Comparison of ENCODE assay signal across 27 cellular contexts in genomic region chr16:1744338-1744840, GRCh38. TPM values are rescaled to one million over a fixed set of nuclear protein-coding genes. Genes with fewer than 3 reads are reported as not detected.
A peak's percentile ranks its signal among the peaks of the same experiment; 100 is the strongest.
DNase-seq lines count a peak whose midpoint lies in the region; ATAC-seq, FAIRE-seq and TF ChIP-seq lines count a peak whose summit lies in the region.
"Had no signal": no experiment of that assay in that cellular context is flagged by ENCODE, and none has a peak within 500 bp of the region (broad histone marks: within the 10 kb centered on the region; RNA-seq: fewer than 3 reads in every experiment).

No MANE protein-coding gene starts in this region.

- H3K27ac ChIP-seq in BLaER1 (no peak overlapping the region), PC-9 (peak overlapping the region; percentile 100), H1 (ENCODE audit: low read depth, low read length) (no peak overlapping the region), osteoblast (ENCODE audit: low read depth, low read length) (no peak overlapping the region), spleen (no peak overlapping the region)
- H3K27ac ChIP-seq in CD8-positive, alpha-beta T cell (ENCODE audit: low read depth, low read length): no peak overlapping the region
- H3K27ac ChIP-seq: C4-2B, KMS-11 had no signal

- no peak overlapping the region for H3K23ac ChIP-seq in H1 (ENCODE audit: insufficient read length)

- H4K5ac ChIP-seq in H1 (ENCODE audit: insufficient read length, low read depth, low read length): no peak overlapping the region

- intact Hi-C loops in PC-9 (cut with micrococcal nuclease; ENCODE audit: unreplicated experiment) (no loop called here), spleen (cut with DNase I; ENCODE audit: low total_unique reads) (no loop called here)
- intact Hi-C loops in activated CD4-positive, alpha-beta memory T cell treated with anti-CD3 and anti-CD28 coated beads for 36 hours (cut with micrococcal nuclease): no loop called here
- intact Hi-C loops in CD8-positive, alpha-beta T cell (cut with DNase I, micrococcal nuclease): no loop called here

- TF ChIP-seq POLR2A in H1 (IDR thresholded peaks at IDR 0.05; ENCODE audit: control extremely low read depth in 1 of 2, low read depth in 2 of 2, low read length in 2 of 2) (no peak), spleen (IDR thresholded peaks at IDR 0.05) (no peak)

- peaks cover 8% of the 10 kb centered on the region for H3K36me3 Mint-ChIP-seq in activated CD4-positive, alpha-beta memory T cell treated with anti-CD3 and anti-CD28 coated beads for 36 hours
- peaks cover 49% of the 10 kb centered on the region for H3K36me3 Mint-ChIP-seq in CD8-positive, alpha-beta T cell

- H4K91ac ChIP-seq in H1 (replicated peaks; ENCODE audit: insufficient read length, low read length): no peak overlapping the region

- H2BK12ac ChIP-seq in H1 (ENCODE audit: low read depth, low read length): no peak overlapping the region

- no peak overlapping the region; the same call in 1 of the 2 replicates for H2BK5ac ChIP-seq in H1 (ENCODE audit: low read depth, low read length)

- TF ChIP-seq CTCF in PC-9 (conservative IDR thresholded peaks at IDR 0.05): no peak
- TF ChIP-seq CTCF in H1 (IDR thresholded peaks at IDR 0.05; ENCODE audit: control extremely low read depth in 1 of 3, insufficient read depth in 1 of 3, low read depth in 1 of 3, low read length in 3 of 3): no peak
- TF ChIP-seq CTCF in osteoblast (IDR thresholded peaks at IDR 0.05; ENCODE audit: extremely low read depth, low read depth, low read length): no peak
- no peak for TF ChIP-seq CTCF in spleen (IDR thresholded peaks at IDR 0.05 in 8 of 11, conservative IDR thresholded peaks at IDR 0.05 in 3 of 11)
- no peak for TF ChIP-seq CTCF in CD8-positive, alpha-beta T cell (IDR thresholded peaks at IDR 0.05)

- 0 out of 2 replicates have a peak overlapping the region, but pooled peaks have one; percentile 14 for H4K8ac ChIP-seq in H1 (ENCODE audit: extremely low read depth, insufficient read depth, low read length)

- no TSS peak for BruUV-seq in PC-9 (replicated peaks; lab: Mats Ljungman, UMichigan)

- H3K14ac ChIP-seq in H1 (ENCODE audit: insufficient read length): no peak overlapping the region

- no peak overlapping the region for H2BK15ac ChIP-seq in H1 (ENCODE audit: low read length)

- no peak for ATAC-seq in GM21825 (IDR thresholded peaks at IDR 0.05; ENCODE audit: unreplicated experiment)
- ATAC-seq in CD8-positive, alpha-beta T cell: no peak

- H3K4me3 ChIP-seq in BLaER1 (no peak overlapping the region), PC-9 (no peak overlapping the region), H1 (ENCODE audit: extremely low read depth in 1 of 4, insufficient read depth in 2 of 4, low read depth in 3 of 4, low read length in 4 of 4) (no peak overlapping the region), osteoblast (ENCODE audit: insufficient read depth, low read length) (no peak overlapping the region), spleen (no peak overlapping the region)
- H3K4me3 ChIP-seq in CD8-positive, alpha-beta T cell (ENCODE audit: low read depth, low read length): no peak overlapping the region
- H3K4me3 ChIP-seq: GM23248 had no signal

- H3K9ac ChIP-seq in BLaER1 (0 out of 2 replicates have a peak overlapping the region, but pooled peaks have one; percentile 19), H1 (replicated peaks in 1 of 4; ENCODE audit: extremely low read depth in 1 of 4, low read depth in 3 of 4, low read length in 3 of 4) (no peak overlapping the region)
- H3K9ac ChIP-seq: GM23248, KMS-11, SK-N-SH had no signal

- H3K23me2 ChIP-seq in H1 (ENCODE audit: low read depth, low read length): no peaks in the 10 kb centered on the region

- no peak overlapping the region for H3K56ac ChIP-seq in H1 (replicated peaks; ENCODE audit: insufficient read length, low read depth, low read length)

- DNase-seq in PC-9 (no peak), H1 (ENCODE audit: low read depth in 1 of 2, low spot score in 2 of 2) (no peak), osteoblast (ENCODE audit: insufficient read length, low spot score, missing footprints) (peak; percentile 63), spleen (no peak)
- no peak for DNase-seq in activated CD4-positive, alpha-beta memory T cell treated with anti-CD3 and anti-CD28 coated beads for 36 hours
- DNase-seq in CD8-positive, alpha-beta T cell: no peak
- DNase-seq: AML-193, DMS53, GF-D8, GM23248, HCEC 1CT, MV-4-11, NCI-H1105 treated with DMSO at 0.1 percent for 48 hours, NCI-H1694, NCI-H2081, NCI-H2171, NCI-H345, NCI-H526, PC-3, RPMI8226, SIG-M5, SK-N-SH had no signal

- no peaks in the 10 kb centered on the region for H3K9me2 ChIP-seq in PC-9 (ENCODE audit: insufficient read depth)
- H3K9me2 ChIP-seq: SK-N-SH had no signal

- H3K4me2 ChIP-seq in BLaER1: no peak overlapping the region
- H3K4me2 ChIP-seq in PC-9: peak overlapping the region; percentile 88
- H3K4me2 ChIP-seq in H1 (ENCODE audit: insufficient read depth in 1 of 2, low read depth in 2 of 2, low read length in 2 of 2): no peak overlapping the region
- H3K4me2 ChIP-seq in osteoblast (ENCODE audit: insufficient read depth, low read length): no peak overlapping the region
- H3K4me2 ChIP-seq: KMS-11, SK-N-SH had no signal

- H3K27me3 Mint-ChIP-seq in activated CD4-positive, alpha-beta memory T cell treated with anti-CD3 and anti-CD28 coated beads for 36 hours: no peaks in the 10 kb centered on the region
- H3K27me3 Mint-ChIP-seq in CD8-positive, alpha-beta T cell (ENCODE audit: low read depth): no peaks in the 10 kb centered on the region

- no peak for FAIRE-seq in H1 (lab: Jason Lieb, UNC)
- FAIRE-seq: D721Med had no signal

- CTCF ChIA-PET in PC-9 (lab: Charles Lee): interaction anchor here (0.5 to 1.1 kb wide), 4 partner anchors 27 to 398 kb away, joined by 3 to 7 read pairs (median 4); partner anchors contain the start of gene MAPK8IP3
- CTCF ChIA-PET in H1 (lab: Charles Lee; ENCODE audit: partially characterized antibody): interaction anchor here (0.7 to 3.1 kb wide), 3 partner anchors 10 to 39 kb away, joined by 3 to 12 read pairs (median 3); no protein-coding TSS in a partner anchor
- CTCF ChIA-PET in activated CD4-positive, alpha-beta memory T cell treated with anti-CD3 and anti-CD28 coated beads for 36 hours (lab: Charles Lee): no interaction called here
- CTCF ChIA-PET in CD8-positive, alpha-beta T cell (lab: Charles Lee): no interaction called here

- no peaks in the 10 kb centered on the region for H3K9me3 Mint-ChIP-seq in activated CD4-positive, alpha-beta memory T cell treated with anti-CD3 and anti-CD28 coated beads for 36 hours
- H3K9me3 Mint-ChIP-seq in CD8-positive, alpha-beta T cell: no peaks in the 10 kb centered on the region

- H4K20me1 ChIP-seq in BLaER1 (peaks cover 78% of the 10 kb centered on the region), PC-9 (ENCODE audit: insufficient read depth) (no peaks in the 10 kb centered on the region), H1 (replicated peaks in 1 of 2; ENCODE audit: control insufficient read depth in 1 of 2, insufficient read depth in 2 of 2, low read length in 2 of 2) (peaks cover 0 to 8% of the 10 kb centered on the region in 2 experiments), osteoblast (ENCODE audit: insufficient read depth, low read length) (peaks cover 19% of the 10 kb centered on the region)

- TF ChIP-seq EP300 in H1 (IDR thresholded peaks at IDR 0.05; ENCODE audit: borderline replicate concordance in 1 of 2, low read depth in 2 of 2, low read length in 2 of 2): no peak

- H3K18ac ChIP-seq in H1 (ENCODE audit: extremely low read depth, low read length): no peak overlapping the region

- H3K36me3 ChIP-seq in BLaER1: peaks cover 96% of the 10 kb centered on the region
- H3K36me3 ChIP-seq in PC-9 (ENCODE audit: low read depth): no peaks in the 10 kb centered on the region; the same call in 1 of the 2 replicates
- H3K36me3 ChIP-seq in H1 (ENCODE audit: control insufficient read depth in 2 of 4, insufficient read depth in 4 of 4, low read length in 3 of 4): peaks cover 0 to 11% (median 2%) of the 10 kb centered on the region in 4 experiments; a peak in 3 of 8 replicates
- H3K36me3 ChIP-seq in osteoblast (ENCODE audit: insufficient read depth, low read length): peaks cover 37% of the 10 kb centered on the region
- H3K36me3 ChIP-seq in spleen: peaks cover 3 to 93% (median 77%) of the 10 kb centered on the region in 6 donors
- peaks cover 25% of the 10 kb centered on the region for H3K36me3 ChIP-seq in CD8-positive, alpha-beta T cell (ENCODE audit: insufficient read depth, low read length)

- peaks cover 12% of the 10 kb centered on the region for H3K4me1 ChIP-seq in BLaER1
- peaks cover 49% of the 10 kb centered on the region for H3K4me1 ChIP-seq in PC-9 (replicated peaks; ENCODE audit: insufficient read depth)
- H3K4me1 ChIP-seq in H1 (replicated peaks in 1 of 4; ENCODE audit: control insufficient read depth in 3 of 4, insufficient read depth in 4 of 4, low read length in 3 of 4): no peaks in the 10 kb centered on the region
- H3K4me1 ChIP-seq in osteoblast (ENCODE audit: insufficient read depth, low read length): peaks cover 23% of the 10 kb centered on the region
- H3K4me1 ChIP-seq in spleen: no peaks in the 10 kb centered on the region
- no peaks in the 10 kb centered on the region for H3K4me1 ChIP-seq in CD8-positive, alpha-beta T cell (ENCODE audit: insufficient read depth, low read length)

- H3F3A ChIP-seq in PC-9 (ENCODE audit: insufficient read depth, low read depth): peaks cover 44% of the 10 kb centered on the region

- no peak overlapping the region for H2BK120ac ChIP-seq in H1 (replicated peaks; ENCODE audit: low read depth, low read length)

- H3K79me2 ChIP-seq in PC-9 (ENCODE audit: low read depth) (0 out of 2 replicates have a peak, but pooled peaks cover 8% of the 10 kb centered on the region), H1 (ENCODE audit: control insufficient read depth in 1 of 2, insufficient read depth in 2 of 2, low read length in 2 of 2) (no peaks in the 10 kb centered on the region), osteoblast (ENCODE audit: insufficient read depth, low read length) (peaks cover 18% of the 10 kb centered on the region)

- no peak for TF ChIP-seq RAD21 in H1 (IDR thresholded peaks at IDR 0.05 in 1 of 2, conservative IDR thresholded peaks at IDR 0.05 in 1 of 2; ENCODE audit: low read depth in 2 of 2, low read length in 2 of 2)

- H3K27ac Mint-ChIP-seq in activated CD4-positive, alpha-beta memory T cell treated with anti-CD3 and anti-CD28 coated beads for 36 hours: no peak overlapping the region
- no peak overlapping the region for H3K27ac Mint-ChIP-seq in CD8-positive, alpha-beta T cell

- no peak overlapping the region for H2BK20ac ChIP-seq in H1 (ENCODE audit: low read length)

- no peak overlapping the region for H3K4me3 Mint-ChIP-seq in activated CD4-positive, alpha-beta memory T cell treated with anti-CD3 and anti-CD28 coated beads for 36 hours
- no peak overlapping the region for H3K4me3 Mint-ChIP-seq in CD8-positive, alpha-beta T cell

- no peaks in the 10 kb centered on the region for H3K4me1 Mint-ChIP-seq in activated CD4-positive, alpha-beta memory T cell treated with anti-CD3 and anti-CD28 coated beads for 36 hours (ENCODE audit: low read depth)
- no peaks in the 10 kb centered on the region for H3K4me1 Mint-ChIP-seq in CD8-positive, alpha-beta T cell (ENCODE audit: low read depth)

- no peak overlapping the region for H2AFZ ChIP-seq in PC-9
- no peak overlapping the region for H2AFZ ChIP-seq in H1 (ENCODE audit: low read length)
- H2AFZ ChIP-seq in osteoblast (ENCODE audit: low read length): no peak overlapping the region
- H2AFZ ChIP-seq: GM23248 had no signal

- peaks cover 3% of the 10 kb centered on the region; the same call in 1 of the 2 replicates for H3K9me3 ChIP-seq in BLaER1
- no peaks in the 10 kb centered on the region for H3K9me3 ChIP-seq in PC-9 (ENCODE audit: insufficient read depth, low read depth)
- peaks cover 6 to 10% of the 10 kb centered on the region in 2 experiments; a peak in 3 of 4 replicates for H3K9me3 ChIP-seq in H1 (ENCODE audit: insufficient read depth in 2 of 2, low read depth in 1 of 2, low read length in 1 of 2)
- no peaks in the 10 kb centered on the region for H3K9me3 ChIP-seq in osteoblast (ENCODE audit: low read depth, low read length)
- no peaks in the 10 kb centered on the region for H3K9me3 ChIP-seq in spleen
- no peaks in the 10 kb centered on the region for H3K9me3 ChIP-seq in CD8-positive, alpha-beta T cell (ENCODE audit: low read length)
- H3K9me3 ChIP-seq: SK-N-SH had no signal

- POLR2A ChIA-PET in PC-9 (lab: Charles Lee; ENCODE audit: unreplicated experiment): interaction anchor here (0.6 to 0.9 kb wide), 7 partner anchors 21 to 447 kb away, joined by 3 to 6 read pairs (median 3); no protein-coding TSS in a partner anchor
- POLR2A ChIA-PET in H1 (lab: Charles Lee; ENCODE audit: partially characterized antibody): interaction anchor here (1.2 to 5.5 kb wide), 9 partner anchors 10 to 67 kb away, joined by 3 to 18 read pairs (median 4); partner anchors contain the start of genes JPT2 and MAPK8IP3
- POLR2A ChIA-PET in activated CD4-positive, alpha-beta memory T cell treated with anti-CD3 and anti-CD28 coated beads for 36 hours (lab: Charles Lee): no interaction called here
- POLR2A ChIA-PET in CD8-positive, alpha-beta T cell (lab: Charles Lee): no interaction called here

- H3K27me3 ChIP-seq in BLaER1: no peaks in the 10 kb centered on the region
- no peaks in the 10 kb centered on the region for H3K27me3 ChIP-seq in PC-9 (ENCODE audit: insufficient read depth, low read depth)
- H3K27me3 ChIP-seq in H1 (replicated peaks in 1 of 4; ENCODE audit: control insufficient read depth in 3 of 4, extremely low read depth in 1 of 4, insufficient read depth in 3 of 4, low read length in 3 of 4): no peaks in the 10 kb centered on the region
- H3K27me3 ChIP-seq in osteoblast (ENCODE audit: insufficient read depth, low read length): no peaks in the 10 kb centered on the region
- no peaks in the 10 kb centered on the region for H3K27me3 ChIP-seq in spleen (replicated peaks in 1 of 7)
- no peaks in the 10 kb centered on the region for H3K27me3 ChIP-seq in CD8-positive, alpha-beta T cell (ENCODE audit: insufficient read depth, low read length)

- 96% methylated on average over 19 of the region's 24 CpGs; no CpG with 5 or more reads in 1 of the 2 experiments for WGBS in H1 (ENCODE audit: extremely low coverage in 1 of 2, insufficient coverage in 1 of 2, insufficient read length in 1 of 2, insufficient replicate concordance in 2 of 2, low coverage in 1 of 2, low lambda C conversion rate in 2 of 2, missing lambda C conversion rate in 1 of 2), 2 experiments
- WGBS in spleen, 5 donors: 91 to 96% (median 94%) methylated on average over 24 of the region's 24 CpGs

- H3K79me1 ChIP-seq in H1 (ENCODE audit: low read depth, low read length): 0 out of 2 replicates have a peak, but pooled peaks cover 5% of the 10 kb centered on the region

- H2AK5ac ChIP-seq in H1 (ENCODE audit: low read depth, low read length): no peak overlapping the region

- H3K4ac ChIP-seq in H1 (replicated peaks; ENCODE audit: insufficient read length, low read depth, low read length): no peak overlapping the region

RNA-seq across cellular contexts. Expression of gene NME3, which starts 27.0 kb away (rescaled TPM):
- total RNA-seq in PC-9 (2021): 49.0 and 87.8 TPM in 2 replicates
- 70.9 and 72.5 TPM in 2 replicates for total RNA-seq in H1 (2021; fragmentation: NEBNext Ultra II Directional; extraction: Animal tissue kit (Norgen Biotek cat#: 25700))
- polyA plus RNA-seq in H1 (2011; rRNA removed): 163 and 214 TPM in 2 replicates
- 121 TPM for polyA plus RNA-seq in H1 (2011; cell fraction: cytosol; rRNA removed)
- 208 TPM for polyA plus RNA-seq in H1 (2011; cell fraction: nucleus; rRNA removed)
- 38.1 to 86.9 TPM (median 80.9 TPM) in 4 replicates for polyA plus RNA-seq in H1 (2012, experiment 1 of 2)
- polyA plus RNA-seq in H1 (2012, experiment 2 of 2): 93.0 TPM
- 73.8 TPM for polyA plus RNA-seq in H1 (2013, experiment 1 of 2)
- 79.6 TPM for polyA plus RNA-seq in H1 (2013, experiment 2 of 2)
- polyA minus RNA-seq in H1 (2011; rRNA and poly(A)+ RNA removed): 4.7 and 7.5 TPM in 2 replicates
- 31.9 TPM for polyA minus RNA-seq in H1 (2011; cell fraction: cytosol; rRNA and poly(A)+ RNA removed)
- polyA minus RNA-seq in H1 (2011; cell fraction: nucleus; rRNA and poly(A)+ RNA removed): 46.7 TPM
- total RNA-seq in osteoblast: 49.2 and 55.4 TPM in 2 replicates
- 10 to 100 TPM; 53.0 to 53.1 TPM for total RNA-seq in activated CD4-positive, alpha-beta memory T cell treated with anti-CD3 and anti-CD28 coated beads for 36 hours
- 10 to 100 TPM; 51.0 to 82.9 (median 68.4) TPM for total RNA-seq in spleen
- 100 to 1,000 TPM; 152 to 283 (median 256) TPM for polyA plus RNA-seq in spleen
- total RNA-seq in CD8-positive, alpha-beta T cell: 10 to 100 TPM; 40.3 to 43.2 TPM

RNA-seq across cellular contexts. Expression of gene EME2, which starts 28.2 kb away (rescaled TPM):
- total RNA-seq in PC-9 (2021) (24.2 and 32.4 TPM in 2 replicates), osteoblast (10.0 and 16.3 TPM in 2 replicates), spleen (10 to 100 TPM; 17.8 to 41.3 (median 28.8) TPM)
- total RNA-seq in H1 (2021; fragmentation: NEBNext Ultra II Directional; extraction: Animal tissue kit (Norgen Biotek cat#: 25700)): 19.3 and 19.7 TPM in 2 replicates
- polyA plus RNA-seq in H1 (2011; rRNA removed) (13.1 and 17.0 TPM in 2 replicates), spleen (10 to 100 TPM in 2 of 3 donors, 1 to 10 TPM in 1; 5.1 to 22.4 (median 13.8) TPM)
- polyA plus RNA-seq in H1 (2011; cell fraction: cytosol; rRNA removed): 17.4 TPM
- 144 TPM for polyA plus RNA-seq in H1 (2011; cell fraction: nucleus; rRNA removed)
- 15.4 to 20.9 TPM (median 18.8 TPM) in 4 replicates for polyA plus RNA-seq in H1 (2012, experiment 1 of 2)
- polyA plus RNA-seq in H1 (2012, experiment 2 of 2): 10.1 TPM
- 6.1 TPM for polyA plus RNA-seq in H1 (2013, experiment 1 of 2)
- polyA plus RNA-seq in H1 (2013, experiment 2 of 2): 4.8 TPM
- 4.4 and 4.6 TPM in 2 replicates for polyA minus RNA-seq in H1 (2011; rRNA and poly(A)+ RNA removed)
- 8.2 TPM for polyA minus RNA-seq in H1 (2011; cell fraction: cytosol; rRNA and poly(A)+ RNA removed)
- 33.1 TPM for polyA minus RNA-seq in H1 (2011; cell fraction: nucleus; rRNA and poly(A)+ RNA removed)
- 10 to 100 TPM; 11.9 to 15.3 TPM for total RNA-seq in activated CD4-positive, alpha-beta memory T cell treated with anti-CD3 and anti-CD28 coated beads for 36 hours
- 10 to 100 TPM; 27.5 to 31.7 TPM for total RNA-seq in CD8-positive, alpha-beta T cell

RNA-seq across cellular contexts. Expression of gene MRPS34, which starts 28.5 kb away (rescaled TPM):
- total RNA-seq in PC-9 (2021) (201 and 247 TPM in 2 replicates), osteoblast (40.5 and 47.1 TPM in 2 replicates), spleen (10 to 100 TPM; 49.9 to 66.8 (median 62.3) TPM)
- 252 and 267 TPM in 2 replicates for total RNA-seq in H1 (2021; fragmentation: NEBNext Ultra II Directional; extraction: Animal tissue kit (Norgen Biotek cat#: 25700))
- polyA plus RNA-seq in H1 (2011; rRNA removed) (168 and 250 TPM in 2 replicates), spleen (100 to 1,000 TPM; 133 to 157 (median 134) TPM)
- 256 TPM for polyA plus RNA-seq in H1 (2011; cell fraction: cytosol; rRNA removed)
- 198 TPM for polyA plus RNA-seq in H1 (2011; cell fraction: nucleus; rRNA removed)
- 193 to 245 TPM (median 224 TPM) in 4 replicates for polyA plus RNA-seq in H1 (2012, experiment 1 of 2)
- 253 TPM for polyA plus RNA-seq in H1 (2012, experiment 2 of 2)
- polyA plus RNA-seq in H1 (2013, experiment 1 of 2): 216 TPM
- 235 TPM for polyA plus RNA-seq in H1 (2013, experiment 2 of 2)
- polyA minus RNA-seq in H1 (2011; rRNA and poly(A)+ RNA removed): 35.3 and 37.0 TPM in 2 replicates
- 103 TPM for polyA minus RNA-seq in H1 (2011; cell fraction: cytosol; rRNA and poly(A)+ RNA removed)
- 46.1 TPM for polyA minus RNA-seq in H1 (2011; cell fraction: nucleus; rRNA and poly(A)+ RNA removed)
- total RNA-seq in activated CD4-positive, alpha-beta memory T cell treated with anti-CD3 and anti-CD28 coated beads for 36 hours: 100 to 1,000 TPM; 151 to 152 TPM
- total RNA-seq in CD8-positive, alpha-beta T cell: 10 to 100 TPM; 18.9 to 21.4 TPM

RNA-seq across cellular contexts. Expression of gene SPSB3, which starts 38.0 kb away (rescaled TPM):
- total RNA-seq in PC-9 (2021) (58.2 and 86.6 TPM in 2 replicates), osteoblast (33.6 and 42.3 TPM in 2 replicates), spleen (100 to 1,000 TPM in 2 of 7 donors, 10 to 100 TPM in 5; 41.4 to 114 (median 65.3) TPM)
- 22.5 and 25.3 TPM in 2 replicates for total RNA-seq in H1 (2021; fragmentation: NEBNext Ultra II Directional; extraction: Animal tissue kit (Norgen Biotek cat#: 25700))
- polyA plus RNA-seq in H1 (2011; rRNA removed) (37.8 and 60.1 TPM in 2 replicates), spleen (100 to 1,000 TPM; 111 to 266 (median 204) TPM)
- 45.6 TPM for polyA plus RNA-seq in H1 (2011; cell fraction: cytosol; rRNA removed)
- polyA plus RNA-seq in H1 (2011; cell fraction: nucleus; rRNA removed): 113 TPM
- polyA plus RNA-seq in H1 (2012, experiment 1 of 2): 24.3 to 39.4 TPM (median 30.0 TPM) in 4 replicates
- 20.6 TPM for polyA plus RNA-seq in H1 (2012, experiment 2 of 2)
- 19.3 TPM for polyA plus RNA-seq in H1 (2013, experiment 1 of 2)
- 16.6 TPM for polyA plus RNA-seq in H1 (2013, experiment 2 of 2)
- 9.8 and 10.4 TPM in 2 replicates for polyA minus RNA-seq in H1 (2011; rRNA and poly(A)+ RNA removed)
- 12.6 TPM for polyA minus RNA-seq in H1 (2011; cell fraction: cytosol; rRNA and poly(A)+ RNA removed)
- 24.4 TPM for polyA minus RNA-seq in H1 (2011; cell fraction: nucleus; rRNA and poly(A)+ RNA removed)
- 10 to 100 TPM; 21.2 to 21.8 TPM for total RNA-seq in activated CD4-positive, alpha-beta memory T cell treated with anti-CD3 and anti-CD28 coated beads for 36 hours
- 10 to 100 TPM; 70.3 to 72.3 TPM for total RNA-seq in CD8-positive, alpha-beta T cell

RNA-seq across cellular contexts. Expression of gene NUBP2, which starts 38.4 kb away (rescaled TPM):
- 80.0 and 103 TPM in 2 replicates for total RNA-seq in PC-9 (2021)
- 68.0 and 70.3 TPM in 2 replicates for total RNA-seq in H1 (2021; fragmentation: NEBNext Ultra II Directional; extraction: Animal tissue kit (Norgen Biotek cat#: 25700))
- polyA plus RNA-seq in H1 (2011; rRNA removed): 96.9 and 130 TPM in 2 replicates
- polyA plus RNA-seq in H1 (2011; cell fraction: cytosol; rRNA removed): 101 TPM
- polyA plus RNA-seq in H1 (2011; cell fraction: nucleus; rRNA removed): 141 TPM
- polyA plus RNA-seq in H1 (2012, experiment 1 of 2): 44.7 to 70.3 TPM (median 69.2 TPM) in 4 replicates
- polyA plus RNA-seq in H1 (2012, experiment 2 of 2): 80.2 TPM
- 65.6 TPM for polyA plus RNA-seq in H1 (2013, experiment 1 of 2)
- polyA plus RNA-seq in H1 (2013, experiment 2 of 2): 61.2 TPM
- polyA minus RNA-seq in H1 (2011; rRNA and poly(A)+ RNA removed): 13.2 and 13.3 TPM in 2 replicates
- polyA minus RNA-seq in H1 (2011; cell fraction: cytosol; rRNA and poly(A)+ RNA removed): 37.4 TPM
- polyA minus RNA-seq in H1 (2011; cell fraction: nucleus; rRNA and poly(A)+ RNA removed): 42.5 TPM
- 45.4 and 56.1 TPM in 2 replicates for total RNA-seq in osteoblast
- 10 to 100 TPM; 45.9 to 48.0 TPM for total RNA-seq in activated CD4-positive, alpha-beta memory T cell treated with anti-CD3 and anti-CD28 coated beads for 36 hours
- total RNA-seq in spleen: 100 to 1,000 TPM in 1 of 7 donors, 10 to 100 TPM in 6; 37.5 to 103 (median 44.6) TPM
- 10 to 100 TPM; 61.9 to 84.3 (median 79.3) TPM for polyA plus RNA-seq in spleen
- total RNA-seq in CD8-positive, alpha-beta T cell: 10 to 100 TPM; 33.1 to 39.2 TPM

Comparison
In these comparisons a context has a peak if more than half of its experiments do, and no peak if none do; other contexts are left out.
1. CTCF ChIA-PET loops: an anchor here in PC-9 (0.5 to 1.1 kb wide) and H1 (0.7 to 3.1 kb wide); none called in activated CD4-positive, alpha-beta memory T cell treated with anti-CD3 and anti-CD28 coated beads for 36 hours and CD8-positive, alpha-beta T cell.
2. POLR2A ChIA-PET loops: an anchor here in PC-9 (0.6 to 0.9 kb wide) and H1 (1.2 to 5.5 kb wide); none called in activated CD4-positive, alpha-beta memory T cell treated with anti-CD3 and anti-CD28 coated beads for 36 hours and CD8-positive, alpha-beta T cell.